1 cellular context compared by ENCODE assay signal in the genomic region with DNA sequence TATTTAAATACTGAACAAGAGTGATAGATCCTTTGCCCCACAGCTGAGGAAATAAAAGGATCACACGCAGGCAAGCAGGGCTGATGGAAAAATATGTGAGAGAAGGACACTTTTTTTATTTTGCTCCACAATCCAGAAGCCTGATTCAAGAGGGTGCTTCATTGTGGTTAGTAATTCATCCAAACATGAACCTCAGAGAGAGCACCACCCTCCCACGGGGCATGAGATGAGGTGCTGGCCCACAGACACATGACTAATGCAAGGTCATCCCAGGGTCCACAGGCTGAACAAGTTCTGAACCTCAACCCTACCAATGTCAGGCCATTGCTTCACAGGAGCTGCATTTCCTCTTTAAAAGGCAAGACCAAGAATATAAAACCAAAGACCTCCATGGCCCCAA.
A peak's percentile ranks its signal among the peaks of the same experiment; 100 is the strongest.
TF ChIP-seq lines count a peak whose summit lies in the region.

No MANE protein-coding gene starts in this region.

TF ChIP-seq in HepG2, 621 proteins besides CTCF, POLR2A, EP300 and RAD21 (continued from another document and continues in another):
- TF ChIP-seq, protein P1, sequence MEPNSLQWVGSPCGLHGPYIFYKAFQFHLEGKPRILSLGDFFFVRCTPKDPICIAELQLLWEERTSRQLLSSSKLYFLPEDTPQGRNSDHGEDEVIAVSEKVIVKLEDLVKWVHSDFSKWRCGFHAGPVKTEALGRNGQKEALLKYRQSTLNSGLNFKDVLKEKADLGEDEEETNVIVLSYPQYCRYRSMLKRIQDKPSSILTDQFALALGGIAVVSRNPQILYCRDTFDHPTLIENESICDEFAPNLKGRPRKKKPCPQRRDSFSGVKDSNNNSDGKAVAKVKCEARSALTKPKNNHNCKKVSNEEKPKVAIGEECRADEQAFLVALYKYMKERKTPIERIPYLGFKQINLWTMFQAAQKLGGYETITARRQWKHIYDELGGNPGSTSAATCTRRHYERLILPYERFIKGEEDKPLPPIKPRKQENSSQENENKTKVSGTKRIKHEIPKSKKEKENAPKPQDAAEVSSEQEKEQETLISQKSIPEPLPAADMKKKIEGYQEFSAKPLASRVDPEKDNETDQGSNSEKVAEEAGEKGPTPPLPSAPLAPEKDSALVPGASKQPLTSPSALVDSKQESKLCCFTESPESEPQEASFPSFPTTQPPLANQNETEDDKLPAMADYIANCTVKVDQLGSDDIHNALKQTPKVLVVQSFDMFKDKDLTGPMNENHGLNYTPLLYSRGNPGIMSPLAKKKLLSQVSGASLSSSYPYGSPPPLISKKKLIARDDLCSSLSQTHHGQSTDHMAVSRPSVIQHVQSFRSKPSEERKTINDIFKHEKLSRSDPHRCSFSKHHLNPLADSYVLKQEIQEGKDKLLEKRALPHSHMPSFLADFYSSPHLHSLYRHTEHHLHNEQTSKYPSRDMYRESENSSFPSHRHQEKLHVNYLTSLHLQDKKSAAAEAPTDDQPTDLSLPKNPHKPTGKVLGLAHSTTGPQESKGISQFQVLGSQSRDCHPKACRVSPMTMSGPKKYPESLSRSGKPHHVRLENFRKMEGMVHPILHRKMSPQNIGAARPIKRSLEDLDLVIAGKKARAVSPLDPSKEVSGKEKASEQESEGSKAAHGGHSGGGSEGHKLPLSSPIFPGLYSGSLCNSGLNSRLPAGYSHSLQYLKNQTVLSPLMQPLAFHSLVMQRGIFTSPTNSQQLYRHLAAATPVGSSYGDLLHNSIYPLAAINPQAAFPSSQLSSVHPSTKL (CRISPR knock-in tag; IDR thresholded peaks at IDR 0.05) = 0 out of 2 replicates have a peak, but pooled peaks have one; percentile 40
- TF ChIP-seq THAP7 (CRISPR knock-in tag; IDR thresholded peaks at IDR 0.05) = no peak
- TF ChIP-seq JUND (CRISPR knock-in tag; IDR thresholded peaks at IDR 0.05) = no peak
- TF ChIP-seq RELA (CRISPR knock-in tag; IDR thresholded peaks at IDR 0.05) = no peak
- TF ChIP-seq HNF4A (CRISPR knock-in tag; IDR thresholded peaks at IDR 0.05) = peak; percentile 50; the same call in 1 of the 2 replicates
- TF ChIP-seq KLF16 (CRISPR knock-in tag; IDR thresholded peaks at IDR 0.05) = no peak
- TF ChIP-seq PTBP1 (IDR thresholded peaks at IDR 0.05; ENCODE audit: low read depth, low read length, poor library complexity, severe bottlenecking) = no peak
- TF ChIP-seq NAIF1 (CRISPR knock-in tag; IDR thresholded peaks at IDR 0.05; ENCODE audit: borderline replicate concordance) = no peak
- no peak for TF ChIP-seq NR1H2 (CRISPR knock-in tag; IDR thresholded peaks at IDR 0.05; ENCODE audit: borderline replicate concordance, low read depth)
- peak; percentile 87 for TF ChIP-seq POGZ (CRISPR knock-in tag; IDR thresholded peaks at IDR 0.05)
- TF ChIP-seq GATAD2A (CRISPR knock-in tag; IDR thresholded peaks at IDR 0.05) = peak; percentile 61; the same call in 1 of the 2 replicates
- TF ChIP-seq MBD4 (IDR thresholded peaks at IDR 0.05; ENCODE audit: borderline replicate concordance, low read length) = no peak
- TF ChIP-seq ZNF644 (CRISPR knock-in tag; IDR thresholded peaks at IDR 0.05; ENCODE audit: low read depth) = peak; percentile 79
- TF ChIP-seq MIER2 (CRISPR knock-in tag; IDR thresholded peaks at IDR 0.05) = peak; percentile 51; the same call in 1 of the 2 replicates
- TF ChIP-seq ZBTB25 (CRISPR knock-in tag; IDR thresholded peaks at IDR 0.05) = no peak
- TF ChIP-seq, protein P2, sequence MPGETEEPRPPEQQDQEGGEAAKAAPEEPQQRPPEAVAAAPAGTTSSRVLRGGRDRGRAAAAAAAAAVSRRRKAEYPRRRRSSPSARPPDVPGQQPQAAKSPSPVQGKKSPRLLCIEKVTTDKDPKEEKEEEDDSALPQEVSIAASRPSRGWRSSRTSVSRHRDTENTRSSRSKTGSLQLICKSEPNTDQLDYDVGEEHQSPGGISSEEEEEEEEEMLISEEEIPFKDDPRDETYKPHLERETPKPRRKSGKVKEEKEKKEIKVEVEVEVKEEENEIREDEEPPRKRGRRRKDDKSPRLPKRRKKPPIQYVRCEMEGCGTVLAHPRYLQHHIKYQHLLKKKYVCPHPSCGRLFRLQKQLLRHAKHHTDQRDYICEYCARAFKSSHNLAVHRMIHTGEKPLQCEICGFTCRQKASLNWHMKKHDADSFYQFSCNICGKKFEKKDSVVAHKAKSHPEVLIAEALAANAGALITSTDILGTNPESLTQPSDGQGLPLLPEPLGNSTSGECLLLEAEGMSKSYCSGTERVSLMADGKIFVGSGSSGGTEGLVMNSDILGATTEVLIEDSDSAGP (CRISPR knock-in tag; IDR thresholded peaks at IDR 0.05; ENCODE audit: borderline replicate concordance) = no peak
- TF ChIP-seq SETDB1 (CRISPR knock-in tag; IDR thresholded peaks at IDR 0.05; ENCODE audit: borderline replicate concordance) = no peak
- peak; percentile 76 for TF ChIP-seq RARA (CRISPR knock-in tag; IDR thresholded peaks at IDR 0.05)
- no peak for TF ChIP-seq ZNF317 (CRISPR knock-in tag; IDR thresholded peaks at IDR 0.05)
- TF ChIP-seq TEAD3 (CRISPR knock-in tag; optimal IDR thresholded peaks at IDR 0.05; ENCODE audit: borderline replicate concordance) = peak; percentile 21
- no peak for TF ChIP-seq SMAD1 (CRISPR knock-in tag; IDR thresholded peaks at IDR 0.05; ENCODE audit: borderline replicate concordance, low read depth)
- 0 out of 2 replicates have a peak, but pooled peaks have one; percentile 13 for TF ChIP-seq ZNF331 (CRISPR knock-in tag; IDR thresholded peaks at IDR 0.05)
- TF ChIP-seq PAWR (CRISPR knock-in tag; IDR thresholded peaks at IDR 0.05; ENCODE audit: borderline replicate concordance) = no peak
- no peak for TF ChIP-seq MXD1 (CRISPR knock-in tag; IDR thresholded peaks at IDR 0.05)
- TF ChIP-seq MXD4 (CRISPR knock-in tag; IDR thresholded peaks at IDR 0.05) = no peak
- TF ChIP-seq ZNF432 (CRISPR knock-in tag; IDR thresholded peaks at IDR 0.05; ENCODE audit: borderline replicate concordance) = no peak
- no peak for TF ChIP-seq SIX4 (CRISPR knock-in tag; IDR thresholded peaks at IDR 0.05)
- no peak for TF ChIP-seq PHF20 (CRISPR knock-in tag; IDR thresholded peaks at IDR 0.05)
- TF ChIP-seq, protein P3, sequence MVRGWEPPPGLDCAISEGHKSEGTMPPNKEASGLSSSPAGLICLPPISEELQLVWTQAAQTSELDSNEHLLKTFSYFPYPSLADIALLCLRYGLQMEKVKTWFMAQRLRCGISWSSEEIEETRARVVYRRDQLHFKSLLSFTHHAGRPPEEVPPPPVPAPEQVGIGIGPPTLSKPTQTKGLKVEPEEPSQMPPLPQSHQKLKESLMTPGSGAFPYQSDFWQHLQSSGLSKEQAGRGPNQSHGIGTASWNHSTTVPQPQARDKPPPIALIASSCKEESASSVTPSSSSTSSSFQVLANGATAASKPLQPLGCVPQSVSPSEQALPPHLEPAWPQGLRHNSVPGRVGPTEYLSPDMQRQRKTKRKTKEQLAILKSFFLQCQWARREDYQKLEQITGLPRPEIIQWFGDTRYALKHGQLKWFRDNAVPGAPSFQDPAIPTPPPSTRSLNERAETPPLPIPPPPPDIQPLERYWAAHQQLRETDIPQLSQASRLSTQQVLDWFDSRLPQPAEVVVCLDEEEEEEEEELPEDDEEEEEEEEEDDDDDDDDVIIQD (CRISPR knock-in tag; IDR thresholded peaks at IDR 0.05; ENCODE audit: low read depth) = peak; percentile 92
- no peak for TF ChIP-seq SRSF9 (IDR thresholded peaks at IDR 0.05; ENCODE audit: borderline replicate concordance, insufficient read depth, low read depth, low read length, poor library complexity, severe bottlenecking)
- TF ChIP-seq, protein P4, sequence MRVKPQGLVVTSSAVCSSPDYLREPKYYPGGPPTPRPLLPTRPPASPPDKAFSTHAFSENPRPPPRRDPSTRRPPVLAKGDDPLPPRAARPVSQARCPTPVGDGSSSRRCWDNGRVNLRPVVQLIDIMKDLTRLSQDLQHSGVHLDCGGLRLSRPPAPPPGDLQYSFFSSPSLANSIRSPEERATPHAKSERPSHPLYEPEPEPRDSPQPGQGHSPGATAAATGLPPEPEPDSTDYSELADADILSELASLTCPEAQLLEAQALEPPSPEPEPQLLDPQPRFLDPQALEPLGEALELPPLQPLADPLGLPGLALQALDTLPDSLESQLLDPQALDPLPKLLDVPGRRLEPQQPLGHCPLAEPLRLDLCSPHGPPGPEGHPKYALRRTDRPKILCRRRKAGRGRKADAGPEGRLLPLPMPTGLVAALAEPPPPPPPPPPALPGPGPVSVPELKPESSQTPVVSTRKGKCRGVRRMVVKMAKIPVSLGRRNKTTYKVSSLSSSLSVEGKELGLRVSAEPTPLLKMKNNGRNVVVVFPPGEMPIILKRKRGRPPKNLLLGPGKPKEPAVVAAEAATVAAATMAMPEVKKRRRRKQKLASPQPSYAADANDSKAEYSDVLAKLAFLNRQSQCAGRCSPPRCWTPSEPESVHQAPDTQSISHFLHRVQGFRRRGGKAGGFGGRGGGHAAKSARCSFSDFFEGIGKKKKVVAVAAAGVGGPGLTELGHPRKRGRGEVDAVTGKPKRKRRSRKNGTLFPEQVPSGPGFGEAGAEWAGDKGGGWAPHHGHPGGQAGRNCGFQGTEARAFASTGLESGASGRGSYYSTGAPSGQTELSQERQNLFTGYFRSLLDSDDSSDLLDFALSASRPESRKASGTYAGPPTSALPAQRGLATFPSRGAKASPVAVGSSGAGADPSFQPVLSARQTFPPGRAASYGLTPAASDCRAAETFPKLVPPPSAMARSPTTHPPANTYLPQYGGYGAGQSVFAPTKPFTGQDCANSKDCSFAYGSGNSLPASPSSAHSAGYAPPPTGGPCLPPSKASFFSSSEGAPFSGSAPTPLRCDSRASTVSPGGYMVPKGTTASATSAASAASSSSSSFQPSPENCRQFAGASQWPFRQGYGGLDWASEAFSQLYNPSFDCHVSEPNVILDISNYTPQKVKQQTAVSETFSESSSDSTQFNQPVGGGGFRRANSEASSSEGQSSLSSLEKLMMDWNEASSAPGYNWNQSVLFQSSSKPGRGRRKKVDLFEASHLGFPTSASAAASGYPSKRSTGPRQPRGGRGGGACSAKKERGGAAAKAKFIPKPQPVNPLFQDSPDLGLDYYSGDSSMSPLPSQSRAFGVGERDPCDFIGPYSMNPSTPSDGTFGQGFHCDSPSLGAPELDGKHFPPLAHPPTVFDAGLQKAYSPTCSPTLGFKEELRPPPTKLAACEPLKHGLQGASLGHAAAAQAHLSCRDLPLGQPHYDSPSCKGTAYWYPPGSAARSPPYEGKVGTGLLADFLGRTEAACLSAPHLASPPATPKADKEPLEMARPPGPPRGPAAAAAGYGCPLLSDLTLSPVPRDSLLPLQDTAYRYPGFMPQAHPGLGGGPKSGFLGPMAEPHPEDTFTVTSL (CRISPR knock-in tag; IDR thresholded peaks at IDR 0.05; ENCODE audit: borderline replicate concordance) = no peak
- peak; percentile 57; the same call in 1 of the 2 replicates for TF ChIP-seq TFE3 (CRISPR knock-in tag; IDR thresholded peaks at IDR 0.05)
- no peak for TF ChIP-seq MYC (CRISPR knock-in tag; IDR thresholded peaks at IDR 0.05; ENCODE audit: borderline replicate concordance)
- peak; percentile 36; the same call in 1 of the 2 replicates for TF ChIP-seq RXRA (CRISPR knock-in tag; IDR thresholded peaks at IDR 0.05)
- no peak for TF ChIP-seq ZNF614 (CRISPR knock-in tag; IDR thresholded peaks at IDR 0.05; ENCODE audit: borderline replicate concordance)
- TF ChIP-seq NFE2L2 (IDR thresholded peaks at IDR 0.05; ENCODE audit: low read length) = no peak
- peak; percentile 38; the same call in 1 of the 2 replicates for TF ChIP-seq ELF3 (CRISPR knock-in tag; IDR thresholded peaks at IDR 0.05)
- TF ChIP-seq MAX (IDR thresholded peaks at IDR 0.05) = peak; percentile 18; the same call in 1 of the 2 replicates
- no peak for TF ChIP-seq ZC3H4 (CRISPR knock-in tag; IDR thresholded peaks at IDR 0.05; ENCODE audit: borderline replicate concordance)
